In the genomic region with DNA sequence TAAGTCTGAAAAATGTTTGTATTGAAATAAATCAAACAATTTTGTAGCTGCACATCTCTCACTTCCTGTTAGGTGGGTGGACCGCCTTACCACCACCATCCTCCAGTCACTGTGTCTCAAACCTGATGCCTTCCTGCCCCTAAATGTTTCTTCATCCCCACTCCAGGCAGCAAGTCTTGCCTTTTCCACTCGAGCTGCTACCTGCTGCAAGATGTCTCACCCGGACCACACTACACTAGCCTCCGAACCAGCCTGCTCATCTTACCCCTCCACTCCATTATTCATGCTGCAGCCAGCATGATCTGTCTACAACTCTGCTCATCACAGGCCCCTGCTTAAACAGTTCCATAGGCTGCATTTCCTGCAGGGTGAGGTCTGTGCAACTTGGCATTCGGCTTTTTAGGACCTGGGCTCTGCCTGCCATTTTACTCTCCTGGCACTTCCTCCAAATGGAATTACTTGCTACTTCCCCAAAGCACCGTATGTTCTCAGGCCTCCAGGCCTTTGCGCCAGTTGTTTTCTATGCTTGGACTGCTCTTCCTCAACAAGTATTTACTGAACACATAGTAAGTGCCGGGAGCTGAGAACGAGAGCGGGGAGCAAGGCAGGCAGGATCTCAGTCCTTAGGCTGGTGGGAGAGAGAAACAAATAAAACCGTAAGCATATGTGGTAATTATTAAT, we compare ENCODE assay signal across 8 cellular contexts. TPM values are rescaled to one million over a fixed set of nuclear protein-coding genes. Genes with fewer than 3 reads are reported as not detected.
A peak's percentile ranks its signal among the peaks of the same experiment; 100 is the strongest.
DNase-seq lines count a peak whose midpoint lies in the region; ATAC-seq and TF ChIP-seq lines count a peak whose summit lies in the region.

No MANE protein-coding gene starts in this region.

- H3K27me3 ChIP-seq in BE2C (no peaks in the 10 kb centered on the region), MM.1S (replicated peaks; ENCODE audit: insufficient read depth, low read length) (peaks cover 6% of the 10 kb centered on the region; the same call in 1 of the 2 replicates)

- H4K20me1 ChIP-seq in MM.1S (ENCODE audit: insufficient read depth, low read length) = no peaks in the 10 kb centered on the region

- H3K4me3 ChIP-seq in BE2C (ENCODE audit: low read depth, low read length) (peak overlapping the region; percentile 61; the same call in 1 of the 2 replicates), MM.1S (ENCODE audit: low read length) (0 out of 2 replicates have a peak overlapping the region, but pooled peaks have one; percentile 53), choroid plexus epithelial cell (ENCODE audit: low read depth, low read length) (peak overlapping the region; percentile 17)

- no peak for DNase-seq in BE2C
- no peak for DNase-seq in MM.1S
- no peak for DNase-seq in choroid plexus epithelial cell (ENCODE audit: low read depth)
- DNase-seq in naive thymus-derived CD8-positive, alpha-beta T cell = peak in 2 of 10 donors; percentile 32 to 44
- no peak for DNase-seq in hypothalamus (lab: John Stamatoyannopoulos, UW)
- DNase-seq in retina = no peak

- no peak overlapping the region for H3K9ac ChIP-seq in MM.1S (ENCODE audit: low read length)

- peak overlapping the region; percentile 70 for H3K4me2 ChIP-seq in MM.1S (ENCODE audit: low read depth, low read length)

- H2AFZ ChIP-seq in MM.1S (ENCODE audit: low read length) = peak overlapping the region; percentile 67

- H3K27ac ChIP-seq in MM.1S (ENCODE audit: low read length) = no peak overlapping the region

- H3K9me3 Mint-ChIP-seq in naive thymus-derived CD8-positive, alpha-beta T cell = no peaks in the 10 kb centered on the region

- no peak for TF ChIP-seq CTCF in BE2C (IDR thresholded peaks at IDR 0.05; ENCODE audit: low read depth, low read length)
- no peak for TF ChIP-seq CTCF in MM.1S (IDR thresholded peaks at IDR 0.05; ENCODE audit: low read length)
- TF ChIP-seq CTCF in choroid plexus epithelial cell (conservative IDR thresholded peaks at IDR 0.05; ENCODE audit: low read depth, low read length) = no peak

- peaks cover 0 to 7% (median 0%) of the 10 kb centered on the region in 3 donors for H3K36me3 Mint-ChIP-seq in naive thymus-derived CD8-positive, alpha-beta T cell

- peaks cover 4% of the 10 kb centered on the region for H3K4me1 ChIP-seq in BE2C
- H3K4me1 ChIP-seq in MM.1S (ENCODE audit: low read length) = 0 out of 2 replicates have a peak, but pooled peaks cover 11% of the 10 kb centered on the region

- no peaks in the 10 kb centered on the region; the same call in 1 of the 2 replicates for H3F3A ChIP-seq in MM.1S (ENCODE audit: insufficient read depth, low read length)

- H3K9me3 ChIP-seq in BE2C = no peaks in the 10 kb centered on the region
- no peaks in the 10 kb centered on the region for H3K9me3 ChIP-seq in MM.1S (replicated peaks; ENCODE audit: insufficient read depth, low read length)

- peak overlapping the region; percentile 57 to 89 (median 81) for H3K4me3 Mint-ChIP-seq in naive thymus-derived CD8-positive, alpha-beta T cell

- H3K27me3 Mint-ChIP-seq in naive thymus-derived CD8-positive, alpha-beta T cell = no peaks in the 10 kb centered on the region

- no peaks in the 10 kb centered on the region for H3K9me2 ChIP-seq in MM.1S (replicated peaks; ENCODE audit: insufficient read depth, low read length)

- peak; percentile 36 to 44 for ATAC-seq in naive thymus-derived CD8-positive, alpha-beta T cell
- ATAC-seq in HG02571 (IDR thresholded peaks at IDR 0.05; ENCODE audit: unreplicated experiment) (no peak), HG03460 (IDR thresholded peaks at IDR 0.05; ENCODE audit: unreplicated experiment) (no peak)

- no peaks in the 10 kb centered on the region for H3K79me2 ChIP-seq in MM.1S (ENCODE audit: low read length)

- H3K27ac Mint-ChIP-seq in naive thymus-derived CD8-positive, alpha-beta T cell = peak overlapping the region; percentile 89 to 99 (median 93)

- H3K4me1 Mint-ChIP-seq in naive thymus-derived CD8-positive, alpha-beta T cell = peaks cover 16 to 50% (median 47%) of the 10 kb centered on the region in 4 donors

- POLR2A ChIA-PET in naive thymus-derived CD8-positive, alpha-beta T cell (lab: Charles Lee) = interaction anchor here (0.9 to 6.1 kb wide), 5 partner anchors 8 to 135 kb away, joined by 3 to 80 read pairs (median 3); partner anchors contain the start of genes FHL3, MTF1 and UTP11

- H3K36me3 ChIP-seq in BE2C (no peaks in the 10 kb centered on the region), MM.1S (replicated peaks; ENCODE audit: insufficient read depth, low read length) (no peaks in the 10 kb centered on the region)

RNA-seq across cellular contexts. Expression of gene SF3A3, which starts 5.2 kb away (rescaled TPM):
- 74.2 TPM for polyA plus RNA-seq in BE2C (2012; ENCODE audit: insufficient read depth, insufficient read length, low read depth)
- 10 to 100 TPM; 67.0 to 72.0 TPM for total RNA-seq in naive thymus-derived CD8-positive, alpha-beta T cell
- 100 to 1,000 TPM in 1 of 3 donors, 10 to 100 TPM in 2; 97.4 to 101 (median 98.1) TPM for polyA plus RNA-seq in naive thymus-derived CD8-positive, alpha-beta T cell

RNA-seq across cellular contexts. Expression of gene FHL3, which starts 10.3 kb away (rescaled TPM):
- polyA plus RNA-seq in BE2C (2012; ENCODE audit: insufficient read depth, insufficient read length, low read depth) = 40.6 TPM
- 10 to 100 TPM; 11.0 to 11.4 TPM for total RNA-seq in naive thymus-derived CD8-positive, alpha-beta T cell
- polyA plus RNA-seq in naive thymus-derived CD8-positive, alpha-beta T cell = 10 to 100 TPM in 1 of 3 donors, 1 to 10 TPM in 2; 4.8 to 12.7 (median 8.1) TPM

RNA-seq across cellular contexts. Expression of gene UTP11, which starts 17.5 kb away (rescaled TPM):
- polyA plus RNA-seq in BE2C (2012; ENCODE audit: insufficient read depth, insufficient read length, low read depth) = 27.7 TPM
- 10 to 100 TPM; 14.2 to 17.3 TPM for total RNA-seq in naive thymus-derived CD8-positive, alpha-beta T cell
- polyA plus RNA-seq in naive thymus-derived CD8-positive, alpha-beta T cell = 10 to 100 TPM; 16.6 to 21.4 (median 17.4) TPM

RNA-seq across cellular contexts. Expression of gene INPP5B, which starts 48.2 kb away (rescaled TPM):
- 4.5 TPM for polyA plus RNA-seq in BE2C (2012; ENCODE audit: insufficient read depth, insufficient read length, low read depth)
- 10 to 100 TPM; 40.8 to 46.7 TPM for total RNA-seq in naive thymus-derived CD8-positive, alpha-beta T cell
- polyA plus RNA-seq in naive thymus-derived CD8-positive, alpha-beta T cell = 10 to 100 TPM; 11.3 to 22.0 (median 18.5) TPM

RNA-seq across cellular contexts. Expression of gene POU3F1, which starts 51.6 kb away (rescaled TPM):
- polyA plus RNA-seq in BE2C (2012; ENCODE audit: insufficient read depth, insufficient read length, low read depth) = 0.91 TPM
- total RNA-seq in naive thymus-derived CD8-positive, alpha-beta T cell = under 1 TPM; 0.31 to 0.38 TPM
- under 1 TPM in 1 of 3 donors, not detected in 2; 0.08 TPM for polyA plus RNA-seq in naive thymus-derived CD8-positive, alpha-beta T cell

Comparison
In these comparisons a context has a peak if more than half of its experiments do, and no peak if none do; other contexts are left out.
1. ATAC-seq: peak in naive thymus-derived CD8-positive, alpha-beta T cell (2 of 2); none in HG02571 (single experiment) and HG03460 (single experiment).
2. Peak in every context shown above with its lines, with median percentiles within 50 percentile points of each other: H3K4me3 ChIP-seq.